ENCODE assay signal across 8 cellular contexts in genomic region chr3:12992629-12993021, GRCh38.
A peak's percentile ranks its signal among the peaks of the same experiment; 100 is the strongest.
DNase-seq lines count a peak whose midpoint lies in the region; ATAC-seq and TF ChIP-seq lines count a peak whose summit lies in the region.

No MANE protein-coding gene starts in this region.

- POLR2A ChIA-PET in SK-N-SH (lab: Yijun Ruan, JAX), result interaction anchor here (1.1 kb wide), 1 partner anchor 8 kb away, joined by 3 read pairs; no protein-coding TSS in a partner anchor

- H3K4me1 Mint-ChIP-seq in activated naive CD8-positive, alpha-beta T cell treated with anti-CD3 and anti-CD28 coated beads for 36 hours, result peaks cover 50% of the 10 kb centered on the region
- peaks cover 47% of the 10 kb centered on the region for H3K4me1 Mint-ChIP-seq in stimulated activated effector memory CD8-positive, alpha-beta T cell treated with anti-CD3 and anti-CD28 coated beads, Interleukin-12 subunit alpha, Interleukin-12 subunit beta, amount 100 ng/mL, for 72 hours

- peak overlapping the region; percentile 90; the same call in 1 of the 2 replicates for H3K4me2 ChIP-seq in SK-N-SH
- no peak overlapping the region for H3K4me2 ChIP-seq in GM23248 (ENCODE audit: unreplicated experiment)

- TF ChIP-seq EP300 in SK-N-SH (IDR thresholded peaks at IDR 0.05; ENCODE audit: borderline replicate concordance in 1 of 2, low read depth in 1 of 2, low read length in 1 of 2), result no peak

- H3K27ac Mint-ChIP-seq in activated naive CD8-positive, alpha-beta T cell treated with anti-CD3 and anti-CD28 coated beads for 36 hours, result peak overlapping the region; percentile 25
- no peak overlapping the region for H3K27ac Mint-ChIP-seq in stimulated activated effector memory CD8-positive, alpha-beta T cell treated with anti-CD3 and anti-CD28 coated beads, Interleukin-12 subunit alpha, Interleukin-12 subunit beta, amount 100 ng/mL, for 72 hours

- no peaks in the 10 kb centered on the region for H4K20me1 ChIP-seq in SK-N-SH (ENCODE audit: insufficient read depth)
- no peaks in the 10 kb centered on the region for H4K20me1 ChIP-seq in GM23248 (ENCODE audit: insufficient read depth)

- no peaks in the 10 kb centered on the region for H3K9me3 Mint-ChIP-seq in activated naive CD8-positive, alpha-beta T cell treated with anti-CD3 and anti-CD28 coated beads for 36 hours
- H3K9me3 Mint-ChIP-seq in stimulated activated effector memory CD8-positive, alpha-beta T cell treated with anti-CD3 and anti-CD28 coated beads, Interleukin-12 subunit alpha, Interleukin-12 subunit beta, amount 100 ng/mL, for 72 hours, result no peaks in the 10 kb centered on the region

- no peak overlapping the region for H3K9ac ChIP-seq in SK-N-SH
- no peak overlapping the region for H3K9ac ChIP-seq in GM23248

- ATAC-seq in SK-N-SH treated with all-trans-retinoic acid at 6 μM for 48 hours, result no peak
- ATAC-seq in stimulated activated effector memory CD8-positive, alpha-beta T cell treated with anti-CD3 and anti-CD28 coated beads, Interleukin-12 subunit alpha, Interleukin-12 subunit beta, amount 100 ng/mL, for 72 hours, result no peak

- H3K27ac ChIP-seq in SK-N-SH (ENCODE audit: low read depth in 2 of 2, low read length in 1 of 2) (no peak overlapping the region), GM23248 (no peak overlapping the region)

- TF ChIP-seq CTCF in SK-N-SH (IDR thresholded peaks at IDR 0.05), result no peak

- H3K27me3 ChIP-seq in SK-N-SH (ENCODE audit: insufficient read depth) (no peaks in the 10 kb centered on the region), GM23248 (replicated peaks; ENCODE audit: insufficient read depth) (no peaks in the 10 kb centered on the region)

- H3K9me3 ChIP-seq in SK-N-SH (no peaks in the 10 kb centered on the region), GM23248 (ENCODE audit: low read depth) (no peaks in the 10 kb centered on the region)

- peaks cover 4 to 21% of the 10 kb centered on the region in 2 experiments; a peak in 1 of 4 replicates for H3K4me1 ChIP-seq in SK-N-SH (ENCODE audit: control insufficient read depth in 1 of 2, insufficient read depth in 2 of 2, low read depth in 1 of 2, low read length in 1 of 2)
- H3K4me1 ChIP-seq in GM23248 (ENCODE audit: insufficient read depth), result peaks cover 13% of the 10 kb centered on the region

- H3K36me3 Mint-ChIP-seq in activated naive CD8-positive, alpha-beta T cell treated with anti-CD3 and anti-CD28 coated beads for 36 hours, result peaks cover 4% of the 10 kb centered on the region
- H3K36me3 Mint-ChIP-seq in stimulated activated effector memory CD8-positive, alpha-beta T cell treated with anti-CD3 and anti-CD28 coated beads, Interleukin-12 subunit alpha, Interleukin-12 subunit beta, amount 100 ng/mL, for 72 hours, result peaks cover 33% of the 10 kb centered on the region

- CTCF ChIA-PET in SK-N-SH (lab: Yijun Ruan, JAX), result interaction anchor here (1.4 to 3.7 kb wide), 4 partner anchors 9 to 102 kb away, joined by 3 to 42 read pairs (median 32); no protein-coding TSS in a partner anchor

- H3K36me3 ChIP-seq in SK-N-SH (replicated peaks in 1 of 2; ENCODE audit: control insufficient read depth in 1 of 2, insufficient read depth in 2 of 2, low read length in 1 of 2) (no peaks in the 10 kb centered on the region), GM23248 (ENCODE audit: low read depth) (no peaks in the 10 kb centered on the region)

- whole genome bisulfite sequencing in SK-N-SH (ENCODE audit: low lambda C conversion rate), result 88% methylated on average over 4 of the region's 4 CpGs
- 77 to 80% methylated on average over 4 of the region's 4 CpGs for WGBS in GM23248 (ENCODE audit: low coverage in 1 of 2, low lambda C conversion rate in 2 of 2, missing lambda C conversion rate in 2 of 2), 2 experiments

- H3K79me2 ChIP-seq in SK-N-SH (ENCODE audit: insufficient read depth) (no peaks in the 10 kb centered on the region), GM23248 (ENCODE audit: insufficient read depth) (no peaks in the 10 kb centered on the region)

- no peaks in the 10 kb centered on the region for H3K27me3 Mint-ChIP-seq in activated naive CD8-positive, alpha-beta T cell treated with anti-CD3 and anti-CD28 coated beads for 36 hours

- H3K9me2 ChIP-seq in SK-N-SH (no peaks in the 10 kb centered on the region), GM23248 (ENCODE audit: insufficient read depth) (no peaks in the 10 kb centered on the region)

- in situ Hi-C loops in GM23248 (cut with MboI), result no loop called here

- H3K4me3 ChIP-seq in SK-N-SH (ENCODE audit: low read depth in 2 of 2, low read length in 1 of 2) (0 out of 4 replicates have a peak overlapping the region, but pooled peaks of 1 of the 2 experiments have one; percentile 67), GM23248 (no peak overlapping the region)

- DNase-seq in SK-N-SH (no peak), islet precursor cell (peak; percentile 79), GM23248 (no peak), NCI-H1092 (lab: John Stamatoyannopoulos, UW) (no peak)
- DNase-seq in activated naive CD8-positive, alpha-beta T cell treated with anti-CD3 and anti-CD28 coated beads for 36 hours, result peak; percentile 53
- DNase-seq in stimulated activated effector memory CD8-positive, alpha-beta T cell treated with anti-CD3 and anti-CD28 coated beads, Interleukin-12 subunit alpha, Interleukin-12 subunit beta, amount 100 ng/mL, for 72 hours (ENCODE audit: low spot score in 2 of 2), result no peak
- no peak for DNase-seq in effector CD8-positive, alpha-beta T cell (lab: John Stamatoyannopoulos, UW)

- H3K4me3 Mint-ChIP-seq in activated naive CD8-positive, alpha-beta T cell treated with anti-CD3 and anti-CD28 coated beads for 36 hours, result peak overlapping the region; percentile 42
- H3K4me3 Mint-ChIP-seq in stimulated activated effector memory CD8-positive, alpha-beta T cell treated with anti-CD3 and anti-CD28 coated beads, Interleukin-12 subunit alpha, Interleukin-12 subunit beta, amount 100 ng/mL, for 72 hours, result peak overlapping the region; percentile 92

- H2AFZ ChIP-seq in SK-N-SH (ENCODE audit: low read depth), result no peak overlapping the region
- H2AFZ ChIP-seq in GM23248, result no peak overlapping the region

- H3F3A ChIP-seq in SK-N-SH (replicated peaks; ENCODE audit: insufficient read depth) (peaks cover 11% of the 10 kb centered on the region), GM23248 (ENCODE audit: insufficient read depth) (peaks cover 9% of the 10 kb centered on the region; the same call in 1 of the 2 replicates)

- TF ChIP-seq RAD21 in SK-N-SH (IDR thresholded peaks at IDR 0.05; ENCODE audit: low read length), result no peak

TF ChIP-seq in SK-N-SH, 30 proteins besides CTCF, POLR2A, EP300 and RAD21:
- no peak for TF ChIP-seq GABPA (IDR thresholded peaks at IDR 0.05; ENCODE audit: low read depth)
- TF ChIP-seq TAF1 (IDR thresholded peaks at IDR 0.05; ENCODE audit: borderline replicate concordance, low read depth, low read length), result no peak
- TF ChIP-seq NRF1 (IDR thresholded peaks at IDR 0.05; ENCODE audit: low read depth, low read length), result peak; percentile 15; the same call in 1 of the 2 replicates

TF ChIP-seq in SK-N-SH treated with all-trans-retinoic acid at 6 μM for 48 hours, 23 proteins besides CTCF, POLR2A, EP300 and RAD21:
- no peak for TF ChIP-seq RARB (CRISPR knock-in tag; IDR thresholded peaks at IDR 0.05)
- TF ChIP-seq BACH2 (CRISPR knock-in tag; IDR thresholded peaks at IDR 0.05; ENCODE audit: borderline replicate concordance), result no peak
- TF ChIP-seq ZFP3 (CRISPR knock-in tag; IDR thresholded peaks at IDR 0.05), result no peak
- TF ChIP-seq TCF4 (CRISPR knock-in tag; IDR thresholded peaks at IDR 0.05; ENCODE audit: borderline replicate concordance), result no peak
- TF ChIP-seq, protein P1, sequence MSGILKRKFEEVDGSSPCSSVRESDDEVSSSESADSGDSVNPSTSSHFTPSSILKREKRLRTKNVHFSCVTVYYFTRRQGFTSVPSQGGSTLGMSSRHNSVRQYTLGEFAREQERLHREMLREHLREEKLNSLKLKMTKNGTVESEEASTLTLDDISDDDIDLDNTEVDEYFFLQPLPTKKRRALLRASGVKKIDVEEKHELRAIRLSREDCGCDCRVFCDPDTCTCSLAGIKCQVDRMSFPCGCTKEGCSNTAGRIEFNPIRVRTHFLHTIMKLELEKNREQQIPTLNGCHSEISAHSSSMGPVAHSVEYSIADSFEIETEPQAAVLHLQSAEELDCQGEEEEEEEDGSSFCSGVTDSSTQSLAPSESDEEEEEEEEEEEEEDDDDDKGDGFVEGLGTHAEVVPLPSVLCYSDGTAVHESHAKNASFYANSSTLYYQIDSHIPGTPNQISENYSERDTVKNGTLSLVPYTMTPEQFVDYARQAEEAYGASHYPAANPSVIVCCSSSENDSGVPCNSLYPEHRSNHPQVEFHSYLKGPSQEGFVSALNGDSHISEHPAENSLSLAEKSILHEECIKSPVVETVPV (CRISPR knock-in tag; IDR thresholded peaks at IDR 0.05), result no peak
- TF ChIP-seq PPARA (CRISPR knock-in tag; IDR thresholded peaks at IDR 0.05; ENCODE audit: borderline replicate concordance), result no peak
- TF ChIP-seq ISL1 (CRISPR knock-in tag; IDR thresholded peaks at IDR 0.05), result no peak
TF ChIP-seq in SK-N-SH treated with all-trans-retinoic acid at 6 μM for 48 hours: peak in this region for 0.

Comparison
In these comparisons a context has a peak if more than half of its experiments do, and no peak if none do; other contexts are left out.
1. DNase-seq: peak in activated naive CD8-positive, alpha-beta T cell treated with anti-CD3 and anti-CD28 coated beads for 36 hours (single experiment) and islet precursor cell (single experiment); none in SK-N-SH (single experiment), stimulated activated effector memory CD8-positive, alpha-beta T cell treated with anti-CD3 and anti-CD28 coated beads, Interleukin-12 subunit alpha, Interleukin-12 subunit beta, amount 100 ng/mL, for 72 hours (0 of 2), GM23248 (single experiment), NCI-H1092 (single experiment) and effector CD8-positive, alpha-beta T cell (single experiment).